ENCODE assay signal across 10 cellular contexts in genomic region chr15:77186518-77187095, GRCh38.
A peak's percentile ranks its signal among the peaks of the same experiment; 100 is the strongest.
DNase-seq lines count a peak whose midpoint lies in the region; ATAC-seq and TF ChIP-seq lines count a peak whose summit lies in the region.
"Had no signal": no experiment of that assay in that cellular context is flagged by ENCODE, and none has a peak within 500 bp of the region (broad histone marks: within the 10 kb centered on the region; RNA-seq: fewer than 3 reads in every experiment).

No MANE protein-coding gene starts in this region.

- POLR2A ChIA-PET in OCI-LY7 (lab: Charles Lee) = interaction anchor here (0.7 to 1.7 kb wide), 7 partner anchors 22 to 350 kb away, joined by 3 to 4 read pairs (median 3); no protein-coding TSS in a partner anchor

- DNase-seq in activated T-cell treated with anti-CD3 and anti-CD28 coated beads, Interleukin-2, amount 50 U/mL, for 24 hours = no peak
- no peak for DNase-seq in activated T-cell treated with anti-CD3 and anti-CD28 coated beads, Interleukin-2, amount 50 U/mL, for 4 hours
- DNase-seq in OCI-LY7 (ENCODE audit: low spot score) (peak; percentile 48), myocyte (ENCODE audit: low read depth) (peak; percentile 32), LoVo (ENCODE audit: low spot score) (no peak), NOMO-1 treated with dmso at 0.1 percent for 144 hours (lab: John Stamatoyannopoulos, UW; ENCODE audit: unreplicated experiment) (no peak)
- DNase-seq in effector memory CD8-positive, alpha-beta T cell = peak; percentile 12 to 13 (median 12)

- H3K36me3 Mint-ChIP-seq in activated T-cell treated with anti-CD3 and anti-CD28 coated beads, Interleukin-2, amount 50 U/mL, for 24 hours (ENCODE audit: low read depth) = no peaks in the 10 kb centered on the region
- no peaks in the 10 kb centered on the region for H3K36me3 Mint-ChIP-seq in activated T-cell treated with anti-CD3 and anti-CD28 coated beads, Interleukin-2, amount 50 U/mL, for 4 hours (ENCODE audit: insufficient read depth)
- H3K36me3 Mint-ChIP-seq in effector memory CD8-positive, alpha-beta T cell (ENCODE audit: insufficient read depth) = no peaks in the 10 kb centered on the region

- peaks cover 57% of the 10 kb centered on the region for H3K4me1 Mint-ChIP-seq in activated T-cell treated with anti-CD3 and anti-CD28 coated beads, Interleukin-2, amount 50 U/mL, for 24 hours (ENCODE audit: low read depth)
- peaks cover 53% of the 10 kb centered on the region for H3K4me1 Mint-ChIP-seq in activated T-cell treated with anti-CD3 and anti-CD28 coated beads, Interleukin-2, amount 50 U/mL, for 4 hours (ENCODE audit: low read depth)
- H3K4me1 Mint-ChIP-seq in effector memory CD8-positive, alpha-beta T cell (ENCODE audit: low read depth in 2 of 2) = peaks cover 30 to 35% of the 10 kb centered on the region in 2 donors

- peaks cover 49% of the 10 kb centered on the region for H3K4me1 ChIP-seq in OCI-LY7 (ENCODE audit: insufficient read depth, low read length, poor library complexity, severe bottlenecking)

- no peaks in the 10 kb centered on the region for H3K9me2 ChIP-seq in OCI-LY7 (ENCODE audit: insufficient read depth, low read length)

- no peaks in the 10 kb centered on the region for H3K36me3 ChIP-seq in OCI-LY7 (ENCODE audit: insufficient read depth, low read length)
- H3K36me3 ChIP-seq: thoracic aorta had no signal

- TF ChIP-seq POLR2A in GM18505 (IDR thresholded peaks at IDR 0.05; ENCODE audit: borderline replicate concordance, extremely low read depth, insufficient read depth, insufficient read length) = no peak

- H3K4me2 ChIP-seq in OCI-LY7 (ENCODE audit: low read length) = no peak overlapping the region

- 0 out of 2 replicates have a peak, but pooled peaks cover 4% of the 10 kb centered on the region for H4K20me1 ChIP-seq in OCI-LY7 (ENCODE audit: insufficient read depth, low read length)

- intact Hi-C loops in OCI-LY7 (cut with micrococcal nuclease; ENCODE audit: unreplicated experiment) = loop anchor here (1.0 to 5.0 kb wide), 3 partner anchors 236 to 357 kb away; partner anchors contain the start of genes HMG20A and PEAK1

- peak; percentile 81 for TF ChIP-seq CTCF in OCI-LY7 (conservative IDR thresholded peaks at IDR 0.05; ENCODE audit: low read length)

- H3K27ac Mint-ChIP-seq in activated T-cell treated with anti-CD3 and anti-CD28 coated beads, Interleukin-2, amount 50 U/mL, for 24 hours = peak overlapping the region; percentile 92
- H3K27ac Mint-ChIP-seq in effector memory CD8-positive, alpha-beta T cell = peak overlapping the region in 1 of 2 donors; percentile 24

- H3K4me3 ChIP-seq in OCI-LY7 (ENCODE audit: low read depth, low read length, poor library complexity, severe bottlenecking) = no peak overlapping the region
- H3K4me3 ChIP-seq: thoracic aorta had no signal

- H3K79me2 ChIP-seq in OCI-LY7 (ENCODE audit: insufficient read depth, low read depth, low read length) = no peaks in the 10 kb centered on the region

- no peaks in the 10 kb centered on the region for H3K9me3 ChIP-seq in OCI-LY7 (ENCODE audit: low read length)
- H3K9me3 ChIP-seq: thoracic aorta had no signal

- no peaks in the 10 kb centered on the region for H3K27me3 Mint-ChIP-seq in activated T-cell treated with anti-CD3 and anti-CD28 coated beads, Interleukin-2, amount 50 U/mL, for 24 hours
- H3K27me3 Mint-ChIP-seq in activated T-cell treated with anti-CD3 and anti-CD28 coated beads, Interleukin-2, amount 50 U/mL, for 4 hours (ENCODE audit: low read depth) = no peaks in the 10 kb centered on the region
- H3K27me3 Mint-ChIP-seq in effector memory CD8-positive, alpha-beta T cell = no peaks in the 10 kb centered on the region
- H3K27me3 Mint-ChIP-seq: central memory CD8-positive, alpha-beta T cell had no signal

- ATAC-seq in activated T-cell treated with anti-CD3 and anti-CD28 coated beads, Interleukin-2, amount 50 U/mL, for 4 hours = no peak
- ATAC-seq in effector memory CD8-positive, alpha-beta T cell (replicated peaks) = peak; percentile 34
- ATAC-seq in GM18505 (IDR thresholded peaks at IDR 0.05; ENCODE audit: unreplicated experiment) = no peak

- H3K4me3 Mint-ChIP-seq in activated T-cell treated with anti-CD3 and anti-CD28 coated beads, Interleukin-2, amount 50 U/mL, for 24 hours = no peak overlapping the region
- H3K4me3 Mint-ChIP-seq in activated T-cell treated with anti-CD3 and anti-CD28 coated beads, Interleukin-2, amount 50 U/mL, for 4 hours = no peak overlapping the region
- H3K4me3 Mint-ChIP-seq in effector memory CD8-positive, alpha-beta T cell = no peak overlapping the region
- H3K4me3 Mint-ChIP-seq: central memory CD8-positive, alpha-beta T cell had no signal

- no peaks in the 10 kb centered on the region for H3K9me3 Mint-ChIP-seq in activated T-cell treated with anti-CD3 and anti-CD28 coated beads, Interleukin-2, amount 50 U/mL, for 24 hours
- no peaks in the 10 kb centered on the region for H3K9me3 Mint-ChIP-seq in activated T-cell treated with anti-CD3 and anti-CD28 coated beads, Interleukin-2, amount 50 U/mL, for 4 hours
- no peaks in the 10 kb centered on the region for H3K9me3 Mint-ChIP-seq in effector memory CD8-positive, alpha-beta T cell
- H3K9me3 Mint-ChIP-seq: central memory CD8-positive, alpha-beta T cell had no signal

- H3K27ac ChIP-seq in OCI-LY7 (ENCODE audit: low read depth, low read length, poor library complexity, severe bottlenecking) = no peak overlapping the region

- CTCF ChIA-PET in OCI-LY7 (lab: Charles Lee; ENCODE audit: unreplicated experiment) = interaction anchor here (1.9 to 2.1 kb wide), 2 partner anchors 311 to 356 kb away, joined by 5 to 13 read pairs; no protein-coding TSS in a partner anchor

- no TSS peak for BruUV-seq in OCI-LY7 (replicated peaks; lab: Mats Ljungman, UMichigan)

- no peak overlapping the region for H2AFZ ChIP-seq in OCI-LY7 (ENCODE audit: low read length)

Comparison
In these comparisons a context has a peak if more than half of its experiments do, and no peak if none do; other contexts are left out.
1. DNase-seq: peak in OCI-LY7 (single experiment), effector memory CD8-positive, alpha-beta T cell (3 of 3) and myocyte (single experiment); none in activated T-cell treated with anti-CD3 and anti-CD28 coated beads, Interleukin-2, amount 50 U/mL, for 24 hours (single experiment), activated T-cell treated with anti-CD3 and anti-CD28 coated beads, Interleukin-2, amount 50 U/mL, for 4 hours (single experiment), LoVo (single experiment) and NOMO-1 treated with dmso at 0.1 percent for 144 hours (single experiment).